ENCODE assay signal across 28 cellular contexts in genomic region chr5:116559239-116559638, GRCh38. TPM values are rescaled to one million over a fixed set of nuclear protein-coding genes. Genes with fewer than 3 reads are reported as not detected.
DNase-seq lines count a peak whose midpoint lies in the region; TF ChIP-seq lines count a peak whose summit lies in the region.
"Had no signal": no experiment of that assay in that cellular context is flagged by ENCODE, and none has a peak within 500 bp of the region (broad histone marks: within the 10 kb centered on the region; RNA-seq: fewer than 3 reads in every experiment).

No MANE protein-coding gene starts in this region.

- H3K4me3 ChIP-seq in HUES6 (ENCODE audit: low read depth, low read length) (peak overlapping the region; percentile 98; the same call in 1 of the 2 replicates), endodermal cell (ENCODE audit: low read length) (no peak overlapping the region)
- H3K4me3 ChIP-seq: cardiac muscle cell, lower lobe of right lung, pancreas, right atrium auricular region, stomach, tibial nerve had no signal

- H3K4me1 Mint-ChIP-seq in endodermal cell (peaks cover 73% of the 10 kb centered on the region), progenitor cell of endocrine pancreas (ENCODE audit: low read depth) (peaks cover 37% of the 10 kb centered on the region)

- H3K27ac ChIP-seq in HUES6 (ENCODE audit: low read depth, low read length) (no peak overlapping the region), endodermal cell (ENCODE audit: low read depth, low read length) (no peak overlapping the region)
- H3K27ac ChIP-seq: C4-2B, cardiac muscle cell, lower lobe of right lung, pancreas, right atrium auricular region, RWPE1, stomach, tibial nerve had no signal

- 71 to 81% methylated on average over 6 to 15 of the region's 16 CpGs for WGBS in endodermal cell (ENCODE audit: insufficient coverage in 1 of 2, insufficient read length in 1 of 2), 2 experiments

- peak overlapping the region; percentile 27 for H3K4me3 Mint-ChIP-seq in endodermal cell
- no peak overlapping the region for H3K4me3 Mint-ChIP-seq in progenitor cell of endocrine pancreas (ENCODE audit: low read depth)
- H3K4me3 Mint-ChIP-seq: activated T-helper 1 cell treated with anti-CD3 and anti-CD28 coated beads, Interleukin-12 subunit alpha, Interleukin-12 subunit beta, Interleukin-2, Interleukin-4 antibody, amounts not matched to agents 30 ng/mL and 10 ng/mL and 1 ng/mL, durations not matched to agents 14 hours and 24 hours and 36 hours; nephron; T-helper 1 cell treated with Interleukin-12 subunit alpha and Interleukin-12 subunit beta and Interleukin-4 antibody, amounts not matched to agents 30 μg/mL and 1 μg/mL, for 36 hours had no signal

- H3K9ac ChIP-seq in ES-I3 (ENCODE audit: low read depth, low read length) = peak overlapping the region; percentile 31; the same call in 1 of the 2 replicates
- peak overlapping the region; percentile 18 for H3K9ac ChIP-seq in HUES6 (ENCODE audit: low read length)
- H3K9ac ChIP-seq in endodermal cell (ENCODE audit: extremely low read depth, low read length, poor library complexity, severe bottlenecking) = no peak overlapping the region

- H3K9me3 Mint-ChIP-seq in endodermal cell (no peaks in the 10 kb centered on the region), progenitor cell of endocrine pancreas (ENCODE audit: low read depth) (no peaks in the 10 kb centered on the region)
- H3K9me3 Mint-ChIP-seq: activated T-helper 1 cell treated with anti-CD3 and anti-CD28 coated beads, Interleukin-12 subunit alpha, Interleukin-12 subunit beta, Interleukin-2, Interleukin-4 antibody, amounts not matched to agents 30 ng/mL and 10 ng/mL and 1 ng/mL, durations not matched to agents 14 hours and 24 hours and 36 hours; nephron; T-helper 1 cell treated with Interleukin-12 subunit alpha and Interleukin-12 subunit beta and Interleukin-4 antibody, amounts not matched to agents 30 μg/mL and 1 μg/mL, for 36 hours had no signal

- H3K9me3 ChIP-seq in ES-I3 (ENCODE audit: control insufficient read depth, insufficient read depth, low read length) (no peaks in the 10 kb centered on the region), HUES6 (ENCODE audit: control insufficient read depth, insufficient read depth, low read depth, low read length) (no peaks in the 10 kb centered on the region), endodermal cell (ENCODE audit: control insufficient read depth, low read length) (no peaks in the 10 kb centered on the region)
- H3K9me3 ChIP-seq: lower lobe of right lung, pancreas, right atrium auricular region, stomach, tibial nerve had no signal

- H3K36me3 ChIP-seq in ES-I3 (ENCODE audit: insufficient read depth, low read length) = no peaks in the 10 kb centered on the region; the same call in 1 of the 2 replicates
- peaks cover 27% of the 10 kb centered on the region for H3K36me3 ChIP-seq in HUES6 (ENCODE audit: control insufficient read depth, insufficient read depth, low read length)
- no peaks in the 10 kb centered on the region for H3K36me3 ChIP-seq in endodermal cell (ENCODE audit: control insufficient read depth, insufficient read depth, low read length)
- H3K36me3 ChIP-seq: cardiac muscle cell, lower lobe of right lung, pancreas, right atrium auricular region, stomach, tibial nerve had no signal

- H3K4me1 ChIP-seq in ES-I3 (ENCODE audit: insufficient read depth, low read length) = peaks cover 76% of the 10 kb centered on the region
- H3K4me1 ChIP-seq in HUES6 (ENCODE audit: control insufficient read depth, insufficient read depth, low read length) = peaks cover 89% of the 10 kb centered on the region
- H3K4me1 ChIP-seq in endodermal cell (ENCODE audit: control insufficient read depth, insufficient read depth, low read length) = peaks cover 31% of the 10 kb centered on the region
- H3K4me1 ChIP-seq: right atrium auricular region had no signal

- H3K36me3 Mint-ChIP-seq in endodermal cell (ENCODE audit: low read depth) (peaks cover 4% of the 10 kb centered on the region), progenitor cell of endocrine pancreas (ENCODE audit: insufficient read depth) (peaks cover 4% of the 10 kb centered on the region)

- H3K27me3 ChIP-seq in HUES6 (ENCODE audit: control insufficient read depth, insufficient read depth, low read length) (no peaks in the 10 kb centered on the region), endodermal cell (ENCODE audit: control insufficient read depth, insufficient read depth, low read length, poor library complexity, severe bottlenecking) (no peaks in the 10 kb centered on the region)
- H3K27me3 ChIP-seq: cardiac muscle cell, pancreas, right atrium auricular region, stomach, tibial nerve had no signal

- DNase-seq in endodermal cell = peak; percentile 89
- DNase-seq in progenitor cell of endocrine pancreas (ENCODE audit: low spot score, unreplicated experiment) = no peak
- no peak for DNase-seq in DMS53 treated with DMSO at 0.1 percent for 48 hours (lab: John Stamatoyannopoulos, UW; ENCODE audit: unreplicated experiment)
- DNase-seq in OCI-M2 (lab: John Stamatoyannopoulos, UW; ENCODE audit: unreplicated experiment) = no peak
- DNase-seq in NCI-H2196 (lab: John Stamatoyannopoulos, UW; ENCODE audit: unreplicated experiment) = no peak
- DNase-seq: activated CD4-positive, alpha-beta T cell treated with anti-CD3 and anti-CD28 coated beads, Interleukin-2, amount 50 U/mL, for 48 hours; activated naive CD4-positive, alpha-beta T cell treated with anti-CD3 and anti-CD28 coated beads, Interleukin-2, amount 50 U/mL, for 16 hours; amniotic stem cell; EL; GOT3; lower lobe of right lung; NCI-H2081; NCI-H226; NCI-H82; stimulated activated CD4-positive, alpha-beta T cell treated with anti-CD3 and anti-CD28 coated beads, Interleukin-2, amount 100 ng/mL, for 24 hours; stomach had no signal

- TF ChIP-seq CTCF in endodermal cell (conservative IDR thresholded peaks at IDR 0.05) (no peak), progenitor cell of endocrine pancreas (IDR thresholded peaks at IDR 0.05; ENCODE audit: unreplicated experiment) (no peak)

- H3K27ac Mint-ChIP-seq in endodermal cell = peak overlapping the region; percentile 92
- peak overlapping the region; percentile 8 for H3K27ac Mint-ChIP-seq in progenitor cell of endocrine pancreas
- H3K27ac Mint-ChIP-seq: activated T-helper 1 cell treated with anti-CD3 and anti-CD28 coated beads, Interleukin-12 subunit alpha, Interleukin-12 subunit beta, Interleukin-2, Interleukin-4 antibody, amounts not matched to agents 30 ng/mL and 10 ng/mL and 1 ng/mL, durations not matched to agents 14 hours and 24 hours and 36 hours; T-helper 1 cell treated with Interleukin-12 subunit alpha and Interleukin-12 subunit beta and Interleukin-4 antibody, amounts not matched to agents 30 μg/mL and 1 μg/mL, for 36 hours had no signal

- H3K27me3 Mint-ChIP-seq in endodermal cell (ENCODE audit: insufficient read depth) (no peaks in the 10 kb centered on the region), progenitor cell of endocrine pancreas (no peaks in the 10 kb centered on the region)

RNA-seq across cellular contexts. Expression of gene SEMA6A, which starts 15.4 kb away (rescaled TPM):
- total RNA-seq in endodermal cell (100 to 1,000 TPM in 1 of 2 donors, 10 to 100 TPM in 1; 79.6 to 328 TPM), progenitor cell of endocrine pancreas (89.9 and 105 TPM in 2 replicates)
- 73.8 TPM for polyA plus RNA-seq in endodermal cell (2013, experiment 1 of 2)
- polyA plus RNA-seq in endodermal cell (2013, experiment 2 of 2) = 61.4 TPM
- total RNA-seq: M059J had no signal
